Comparison of ENCODE assay signal across 10 cellular contexts in genomic region chr14:51880810-51881580, GRCh38. TPM values are rescaled to one million over a fixed set of nuclear protein-coding genes. Genes with fewer than 3 reads are reported as not detected.
A peak's percentile ranks its signal among the peaks of the same experiment; 100 is the strongest.
DNase-seq lines count a peak whose midpoint lies in the region; TF ChIP-seq lines count a peak whose summit lies in the region.
"Had no signal": no experiment of that assay in that cellular context is flagged by ENCODE, and none has a peak within 500 bp of the region (broad histone marks: within the 10 kb centered on the region; RNA-seq: fewer than 3 reads in every experiment).

No MANE protein-coding gene starts in this region.

- H3K27ac ChIP-seq in osteoblast (ENCODE audit: low read depth, low read length) = no peak overlapping the region
- H3K27ac ChIP-seq: A549 had no signal

- H3K9me3 ChIP-seq in osteoblast (ENCODE audit: low read depth, low read length) = no peaks in the 10 kb centered on the region
- H3K9me3 ChIP-seq: A549 had no signal

- H3K27ac Mint-ChIP-seq in T-helper 1 cell treated with Interleukin-12 subunit alpha and Interleukin-12 subunit beta and Interleukin-4 antibody, amounts not matched to agents 30 μg/mL and 1 μg/mL, for 36 hours = peak overlapping the region; percentile 9

- H3K4me1 ChIP-seq in osteoblast (ENCODE audit: insufficient read depth, low read length) = peaks cover 5% of the 10 kb centered on the region
- H3K4me1 ChIP-seq: A549 had no signal

- H3K79me2 ChIP-seq in osteoblast (ENCODE audit: insufficient read depth, low read length) = no peaks in the 10 kb centered on the region

- H3K27me3 ChIP-seq in osteoblast (ENCODE audit: insufficient read depth, low read length) = no peaks in the 10 kb centered on the region

- no peaks in the 10 kb centered on the region for H3K9me3 Mint-ChIP-seq in T-helper 1 cell treated with Interleukin-12 subunit alpha and Interleukin-12 subunit beta and Interleukin-4 antibody, amounts not matched to agents 30 μg/mL and 1 μg/mL, for 36 hours

- no peaks in the 10 kb centered on the region for H3K36me3 ChIP-seq in osteoblast (ENCODE audit: insufficient read depth, low read length)

- H3K27me3 Mint-ChIP-seq in T-helper 1 cell treated with Interleukin-12 subunit alpha and Interleukin-12 subunit beta and Interleukin-4 antibody, amounts not matched to agents 30 μg/mL and 1 μg/mL, for 36 hours (ENCODE audit: low read depth) = no peaks in the 10 kb centered on the region

- no peak overlapping the region for H3K4me3 Mint-ChIP-seq in T-helper 1 cell treated with Interleukin-12 subunit alpha and Interleukin-12 subunit beta and Interleukin-4 antibody, amounts not matched to agents 30 μg/mL and 1 μg/mL, for 36 hours

- H3K4me2 ChIP-seq in osteoblast (ENCODE audit: insufficient read depth, low read length) = no peak overlapping the region
- H3K4me2 ChIP-seq: A549 had no signal

- TF ChIP-seq CTCF in osteoblast (IDR thresholded peaks at IDR 0.05; ENCODE audit: extremely low read depth, low read depth, low read length) = no peak

- DNase-seq in T-helper 1 cell (no peak), HCEC 1CT (peak; percentile 33), SK-MEL-5 (ENCODE audit: low read depth, low spot score) (peak; percentile 39), osteoblast (ENCODE audit: insufficient read length, low spot score, missing footprints) (peak; percentile 14), NCI-H2029 treated with DMSO at 0.1 percent for 48 hours (lab: John Stamatoyannopoulos, UW) (no peak), NCI-H226 (no peak)
- DNase-seq in activated CD4-positive, CD25-positive, alpha-beta regulatory T cell (lab: John Stamatoyannopoulos, UW) = no peak
- DNase-seq: trophoblast cell had no signal

- H3K4me1 Mint-ChIP-seq in T-helper 1 cell treated with Interleukin-12 subunit alpha and Interleukin-12 subunit beta and Interleukin-4 antibody, amounts not matched to agents 30 μg/mL and 1 μg/mL, for 36 hours (ENCODE audit: low read depth) = peaks cover 44% of the 10 kb centered on the region

- no peak overlapping the region for H3K4me3 ChIP-seq in osteoblast (ENCODE audit: insufficient read depth, low read length)
- H3K4me3 ChIP-seq: A549 had no signal

- H4K20me1 ChIP-seq in osteoblast (ENCODE audit: insufficient read depth, low read length) = no peaks in the 10 kb centered on the region

- in situ Hi-C loops in SK-MEL-5 (cut with HindIII; ENCODE audit: low pct_unique_long_range_greater_than_20kb, low sequenced_read_pairs) = no loop called here

- peaks cover 54% of the 10 kb centered on the region for H3K36me3 Mint-ChIP-seq in T-helper 1 cell treated with Interleukin-12 subunit alpha and Interleukin-12 subunit beta and Interleukin-4 antibody, amounts not matched to agents 30 μg/mL and 1 μg/mL, for 36 hours (ENCODE audit: low read depth)

- peak overlapping the region; percentile 68 for H2AFZ ChIP-seq in osteoblast (ENCODE audit: low read length)

RNA-seq across cellular contexts. Expression of gene GNG2, which starts 20.6 kb away (rescaled TPM):
- total RNA-seq in SK-MEL-5 (2014; rRNA removed; shearing (Covaris generic)) = 19.1 and 22.3 TPM in 2 replicates
- polyA plus RNA-seq in SK-MEL-5 (2015; cell fraction: cytosol; rRNA removed) = 25.5 and 26.6 TPM in 2 replicates
- polyA plus RNA-seq in SK-MEL-5 (2015; cell fraction: nucleus; rRNA removed) = 7.3 and 12.8 TPM in 2 replicates
- total RNA-seq in osteoblast = 7.4 and 9.8 TPM in 2 replicates

Comparison
In these comparisons a context has a peak if more than half of its experiments do, and no peak if none do; other contexts are left out.
1. DNase-seq: peak in HCEC 1CT (single experiment), SK-MEL-5 (single experiment) and osteoblast (single experiment); none in T-helper 1 cell (0 of 5), NCI-H2029 treated with DMSO at 0.1 percent for 48 hours (single experiment), activated CD4-positive, CD25-positive, alpha-beta regulatory T cell (0 of 4) and NCI-H226 (single experiment).